31 cellular contexts compared by ENCODE assay signal in genomic region chr6:11656486-11656885, GRCh38.
DNase-seq lines count a peak whose midpoint lies in the region; ATAC-seq, FAIRE-seq and TF ChIP-seq lines count a peak whose summit lies in the region.
"Had no signal": no experiment of that assay in that cellular context is flagged by ENCODE, and none has a peak within 500 bp of the region (broad histone marks: within the 10 kb centered on the region; RNA-seq: fewer than 3 reads in every experiment).

No MANE protein-coding gene starts in this region.

- H3K4me3 ChIP-seq in endothelial cell of umbilical vein (replicated peaks in 1 of 3; ENCODE audit: insufficient read depth in 1 of 3, low read depth in 1 of 3, low read length in 3 of 3), result no peak overlapping the region
- H3K4me3 ChIP-seq: colonic mucosa, prostate gland, thyroid gland had no signal

- no peaks in the 10 kb centered on the region for H3K27me3 ChIP-seq in endothelial cell of umbilical vein (ENCODE audit: control insufficient read depth in 2 of 2, insufficient read depth in 2 of 2, low read length in 2 of 2)
- H3K27me3 ChIP-seq: colonic mucosa, foreskin keratinocyte, thyroid gland had no signal

- peak overlapping the region; percentile 3 for H2AFZ ChIP-seq in endothelial cell of umbilical vein (ENCODE audit: low read depth, low read length)

- no peaks in the 10 kb centered on the region for H3K9me3 ChIP-seq in endothelial cell of umbilical vein (replicated peaks; ENCODE audit: control insufficient read depth, insufficient read depth, low read length)
- H3K9me3 ChIP-seq: colonic mucosa, neutrophil, prostate gland, thyroid gland had no signal

- intact Hi-C loops in endothelial cell of umbilical vein (cut with micrococcal nuclease), result no loop called here

- no peak for FAIRE-seq in endothelial cell of umbilical vein (lab: Jason Lieb, UNC)
- FAIRE-seq: G401.6 had no signal

- no peaks in the 10 kb centered on the region for H3K79me2 ChIP-seq in endothelial cell of umbilical vein (ENCODE audit: control insufficient read depth, insufficient read depth, low read length)

- no peak for TF ChIP-seq POLR2A in endothelial cell of umbilical vein (IDR thresholded peaks at IDR 0.05; ENCODE audit: low read depth, low read length)

- DNase-seq in SK-N-DZ (ENCODE audit: low spot score) (peak; percentile 4), endothelial cell of umbilical vein (ENCODE audit: low read depth, low spot score) (no peak), osteocyte (ENCODE audit: extremely low spot score, unreplicated experiment) (no peak)
- no peak for DNase-seq in stimulated activated CD4-positive, alpha-beta T cell treated with anti-CD3 and anti-CD28 coated beads, Interleukin-15, amount 100 ng/mL, for 24 hours
- no peak for DNase-seq in effector CD4-positive, alpha-beta T cell
- DNase-seq: activated B cell treated with CpG ODN at 0.5 μM for 24 hours; activated CD4-positive, alpha-beta T cell treated with anti-CD3 and anti-CD28 coated beads, Interleukin-2, amount 50 U/mL, for 4 hours; activated naive CD4-positive, alpha-beta T cell treated with Interleukin-2 at 50 U/mL for 16 hours; colonic mucosa; DMS53; effector memory CD8-positive, alpha-beta T cell; foreskin keratinocyte; Kasumi-1; left colon; mammary epithelial cell; MV-4-11; NCI-H146; NCI-H2171 treated with DMSO at 0.1 percent for 48 hours; NCI-H526; NK-92 treated with Interleukin-12 subunit alpha and Interleukin-12 subunit beta, amount 100 ng/mL, for 24 hours; SHP77 treated with DMSO at 0.1 percent for 48 hours; stimulated activated CD8-positive, alpha-beta memory T cell treated with anti-CD3 and anti-CD28 coated beads, Interleukin-4, amount 100 ng/mL, for 48 hours; stimulated activated naive CD8-positive, alpha-beta T cell treated with anti-CD3 and anti-CD28 coated beads, Interleukin-15, amount 100 ng/mL, for 72 hours; SW 1271; thyroid gland had no signal

- peak overlapping the region; percentile 84 for H3K9ac ChIP-seq in endothelial cell of umbilical vein (replicated peaks; ENCODE audit: extremely low read depth, insufficient read depth, low read length)

- no peaks in the 10 kb centered on the region for H4K20me1 ChIP-seq in endothelial cell of umbilical vein (replicated peaks; ENCODE audit: control insufficient read depth, extremely low read depth, insufficient read depth, low read length)

- H3K36me3 ChIP-seq in endothelial cell of umbilical vein (ENCODE audit: control insufficient read depth in 2 of 2, extremely low read depth in 1 of 2, insufficient read depth in 2 of 2, low read length in 2 of 2), result no peaks in the 10 kb centered on the region
- H3K36me3 ChIP-seq: colonic mucosa, neutrophil, prostate gland, thyroid gland had no signal

- TF ChIP-seq CTCF in C4-2B (conservative IDR thresholded peaks at IDR 0.05) (no peak), endothelial cell of umbilical vein (IDR thresholded peaks at IDR 0.05; ENCODE audit: extremely low read depth in 1 of 2, insufficient read depth in 1 of 2, low read depth in 1 of 2, low read length in 2 of 2) (no peak), osteocyte (IDR thresholded peaks at IDR 0.05) (no peak)

- H3K4me1 Mint-ChIP-seq in osteocyte (ENCODE audit: unreplicated experiment), result peaks cover 46% of the 10 kb centered on the region
- H3K4me1 Mint-ChIP-seq: activated B cell treated with CpG ODN at 0.5 μM for 24 hours had no signal

- H3K9me3 Mint-ChIP-seq in osteocyte (ENCODE audit: unreplicated experiment), result no peaks in the 10 kb centered on the region
- H3K9me3 Mint-ChIP-seq: activated B cell treated with CpG ODN at 0.5 μM for 24 hours; effector memory CD8-positive, alpha-beta T cell; stimulated activated naive CD8-positive, alpha-beta T cell treated with anti-CD3 and anti-CD28 coated beads, Interleukin-15, amount 100 ng/mL, for 72 hours had no signal

- H3K4me2 ChIP-seq in endothelial cell of umbilical vein (ENCODE audit: insufficient read depth, low read length), result no peak overlapping the region

- H3K27me3 Mint-ChIP-seq in osteocyte (ENCODE audit: unreplicated experiment), result no peaks in the 10 kb centered on the region

- no peak for ATAC-seq in HG03520 (IDR thresholded peaks at IDR 0.05; ENCODE audit: unreplicated experiment)
- ATAC-seq: effector memory CD8-positive, alpha-beta T cell; foreskin keratinocyte; Panc1; stimulated activated naive CD8-positive, alpha-beta T cell treated with anti-CD3 and anti-CD28 coated beads, Interleukin-15, amount 100 ng/mL, for 72 hours had no signal

- H3K9me1 ChIP-seq in endothelial cell of umbilical vein (replicated peaks; ENCODE audit: control insufficient read depth, extremely low read depth, insufficient read depth, low read length), result no peaks in the 10 kb centered on the region

- H3K4me1 ChIP-seq in endothelial cell of umbilical vein (ENCODE audit: control insufficient read depth, extremely low read depth, insufficient read depth, low read length), result peaks cover 43% of the 10 kb centered on the region
- H3K4me1 ChIP-seq: colonic mucosa, prostate gland had no signal

- no peaks in the 10 kb centered on the region for H3K36me3 Mint-ChIP-seq in osteocyte (ENCODE audit: unreplicated experiment)

- dilution Hi-C loops in endothelial cell of umbilical vein (cut with MboI; ENCODE audit: extremely low pct_ligation_motif_present, low sequenced_read_pairs), result loop anchor here (10.0 kb wide), 1 partner anchor 52 kb away; no protein-coding TSS in a partner anchor

- BruUV-seq in endothelial cell of umbilical vein (replicated peaks; lab: Mats Ljungman, UMichigan), result no TSS peak

- H3K4me3 Mint-ChIP-seq in osteocyte (ENCODE audit: unreplicated experiment), result no peak overlapping the region
- H3K4me3 Mint-ChIP-seq: activated B cell treated with CpG ODN at 0.5 μM for 24 hours; effector memory CD8-positive, alpha-beta T cell; stimulated activated naive CD8-positive, alpha-beta T cell treated with anti-CD3 and anti-CD28 coated beads, Interleukin-15, amount 100 ng/mL, for 72 hours had no signal

- CTCF ChIA-PET in endothelial cell of umbilical vein (lab: Charles Lee), result interaction anchor here (0.6 to 8.1 kb wide), 43 partner anchors 9 to 1237 kb away, joined by 3 to 120 read pairs (median 4); partner anchors contain the start of genes EDN1 and HIVEP1

- peak overlapping the region; percentile 13 for H3K27ac Mint-ChIP-seq in osteocyte (ENCODE audit: unreplicated experiment)
- H3K27ac Mint-ChIP-seq: activated B cell treated with CpG ODN at 0.5 μM for 24 hours; effector memory CD8-positive, alpha-beta T cell; stimulated activated naive CD8-positive, alpha-beta T cell treated with anti-CD3 and anti-CD28 coated beads, Interleukin-15, amount 100 ng/mL, for 72 hours had no signal

- peak overlapping the region; percentile 54; the same call in 1 of the 2 replicates for H3K27ac ChIP-seq in C4-2B
- H3K27ac ChIP-seq in endothelial cell of umbilical vein (ENCODE audit: insufficient read depth, low read depth, low read length), result peak overlapping the region; percentile 99
- H3K27ac ChIP-seq: colonic mucosa, foreskin keratinocyte, neutrophil had no signal

- POLR2A ChIA-PET in endothelial cell of umbilical vein (lab: Charles Lee), result interaction anchor here (0.6 to 6.9 kb wide), 9 partner anchors 44 to 641 kb away, joined by 3 to 210 read pairs (median 4); partner anchors contain the start of genes EDN1 and HIVEP1

TF ChIP-seq in endothelial cell of umbilical vein, 7 proteins besides CTCF, POLR2A, EP300 and RAD21:
- TF ChIP-seq GATA2 (IDR thresholded peaks at IDR 0.05; ENCODE audit: insufficient read depth, insufficient read length, low read depth, low read length), result no peak
- no peak for TF ChIP-seq JUN (IDR thresholded peaks at IDR 0.05; ENCODE audit: borderline replicate concordance, insufficient read depth, insufficient read length, low read depth)
- no peak for TF ChIP-seq MYC (IDR thresholded peaks at IDR 0.05; ENCODE audit: low read depth, low read length)
- no peak for TF ChIP-seq FOS (IDR thresholded peaks at IDR 0.05; ENCODE audit: borderline replicate concordance, insufficient read depth, low read length)
- TF ChIP-seq POLR2AphosphoS5 (IDR thresholded peaks at IDR 0.05; ENCODE audit: insufficient read depth, low read depth, low read length), result no peak
- no peak for TF ChIP-seq MAX (IDR thresholded peaks at IDR 0.05; ENCODE audit: insufficient read depth, insufficient read length)
- no peak for TF ChIP-seq EZH2 (IDR thresholded peaks at IDR 0.05; ENCODE audit: borderline replicate concordance, low read depth, low read length, severe bottlenecking)
